1 cellular context compared by ENCODE assay signal in the genomic region with DNA sequence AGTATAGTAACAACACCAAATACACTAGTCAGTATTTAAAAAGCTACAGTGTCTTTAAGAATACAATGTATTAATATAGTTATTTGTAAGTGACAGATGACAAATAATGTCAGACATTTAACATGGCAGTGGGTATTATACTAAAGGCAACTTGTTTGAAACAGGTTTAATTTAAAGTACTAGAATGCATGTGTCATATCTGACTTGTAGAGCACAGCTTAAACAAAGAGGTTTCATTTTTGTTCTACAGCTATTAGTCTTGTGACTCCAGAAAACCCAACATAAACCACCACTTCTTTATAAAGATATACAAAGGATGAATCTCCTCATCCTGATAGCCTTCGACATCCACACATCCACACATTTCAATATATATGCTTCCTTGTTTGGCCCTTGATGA.
TF ChIP-seq lines count a peak whose summit lies in the region.

No MANE protein-coding gene starts in this region.

TF ChIP-seq in IMR-90, 13 proteins besides CTCF, POLR2A, EP300 and RAD21 (continued from another document):
- TF ChIP-seq, protein P1, sequence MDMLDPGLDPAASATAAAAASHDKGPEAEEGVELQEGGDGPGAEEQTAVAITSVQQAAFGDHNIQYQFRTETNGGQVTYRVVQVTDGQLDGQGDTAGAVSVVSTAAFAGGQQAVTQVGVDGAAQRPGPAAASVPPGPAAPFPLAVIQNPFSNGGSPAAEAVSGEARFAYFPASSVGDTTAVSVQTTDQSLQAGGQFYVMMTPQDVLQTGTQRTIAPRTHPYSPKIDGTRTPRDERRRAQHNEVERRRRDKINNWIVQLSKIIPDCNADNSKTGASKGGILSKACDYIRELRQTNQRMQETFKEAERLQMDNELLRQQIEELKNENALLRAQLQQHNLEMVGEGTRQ (IDR thresholded peaks at IDR 0.05; ENCODE audit: low read depth, low read length) = no peak
- TF ChIP-seq MXI1 (IDR thresholded peaks at IDR 0.05; ENCODE audit: borderline replicate concordance, low read depth, low read length) (no peak), CEBPB (IDR thresholded peaks at IDR 0.05; ENCODE audit: low read depth, low read length) (no peak), BHLHE40 (IDR thresholded peaks at IDR 0.05; ENCODE audit: low read depth, low read length) (no peak), NFE2L2 (IDR thresholded peaks at IDR 0.05; ENCODE audit: low read depth, low read length) (no peak), CHD1 (IDR thresholded peaks at IDR 0.05; ENCODE audit: low read depth, low read length) (no peak), RFX5 (IDR thresholded peaks at IDR 0.05; ENCODE audit: low read depth, low read length) (no peak), MAZ (IDR thresholded peaks at IDR 0.05; ENCODE audit: borderline replicate concordance, low read depth, low read length) (no peak), MAFK (IDR thresholded peaks at IDR 0.05; ENCODE audit: low read depth, low read length) (no peak)
- TF ChIP-seq, protein P2, sequence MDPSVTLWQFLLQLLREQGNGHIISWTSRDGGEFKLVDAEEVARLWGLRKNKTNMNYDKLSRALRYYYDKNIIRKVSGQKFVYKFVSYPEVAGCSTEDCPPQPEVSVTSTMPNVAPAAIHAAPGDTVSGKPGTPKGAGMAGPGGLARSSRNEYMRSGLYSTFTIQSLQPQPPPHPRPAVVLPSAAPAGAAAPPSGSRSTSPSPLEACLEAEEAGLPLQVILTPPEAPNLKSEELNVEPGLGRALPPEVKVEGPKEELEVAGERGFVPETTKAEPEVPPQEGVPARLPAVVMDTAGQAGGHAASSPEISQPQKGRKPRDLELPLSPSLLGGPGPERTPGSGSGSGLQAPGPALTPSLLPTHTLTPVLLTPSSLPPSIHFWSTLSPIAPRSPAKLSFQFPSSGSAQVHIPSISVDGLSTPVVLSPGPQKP (IDR thresholded peaks at IDR 0.05; ENCODE audit: borderline replicate concordance, low read depth, low read length) = no peak
